In genomic region chr1:39026051-39026946, GRCh38 we compare ENCODE assay signal across 1 cellular context.
TF ChIP-seq lines count a peak whose summit lies in the region.

TSS of gene NDUFS5 (plus strand) at chr1:39026350. CDS start at chr1:39028725, 2,375 bp downstream.

TF ChIP-seq in HepG2, 621 proteins besides CTCF, POLR2A, EP300 and RAD21 (continued from another document and continues in another):
- TF ChIP-seq LRRFIP1 (CRISPR knock-in tag; conservative IDR thresholded peaks at IDR 0.05) (no peak), IRF9 (CRISPR knock-in tag; IDR thresholded peaks at IDR 0.05; ENCODE audit: borderline replicate concordance) (peak; percentile 27; the same call in 1 of the 2 replicates), HOXA3 (CRISPR knock-in tag; IDR thresholded peaks at IDR 0.05) (peak; percentile 99), ZNF24 (IDR thresholded peaks at IDR 0.05) (no peak), ZNF770 (CRISPR knock-in tag; IDR thresholded peaks at IDR 0.05) (peak; percentile 90), ZNF703 (CRISPR knock-in tag; IDR thresholded peaks at IDR 0.05; ENCODE audit: borderline replicate concordance) (no peak), TBX2 (CRISPR knock-in tag; IDR thresholded peaks at IDR 0.05; ENCODE audit: borderline replicate concordance) (peak; percentile 58; the same call in 1 of the 2 replicates), ZNF232 (CRISPR knock-in tag; IDR thresholded peaks at IDR 0.05; ENCODE audit: borderline replicate concordance) (peak; percentile 55; the same call in 1 of the 2 replicates), GABPA (IDR thresholded peaks at IDR 0.05; ENCODE audit: low read depth, low read length) (peak; percentile 53), GABPA (CRISPR knock-in tag; IDR thresholded peaks at IDR 0.05; ENCODE audit: low read depth) (peak; percentile 87), HNF1B (CRISPR knock-in tag; IDR thresholded peaks at IDR 0.05) (peak; percentile 65; the same call in 1 of the 2 replicates), TFAP4 (IDR thresholded peaks at IDR 0.05; ENCODE audit: borderline replicate concordance, low read depth) (peak; percentile 12; the same call in 1 of the 2 replicates), ZNF235 (CRISPR knock-in tag; IDR thresholded peaks at IDR 0.05; ENCODE audit: borderline replicate concordance) (0 out of 2 replicates have a peak, but pooled peaks have one; percentile 80), MTF1 (CRISPR knock-in tag; IDR thresholded peaks at IDR 0.05) (no peak), CREM (IDR thresholded peaks at IDR 0.05) (peak; percentile 91), CREM (CRISPR knock-in tag; IDR thresholded peaks at IDR 0.05) (no peak), ZNF101 (CRISPR knock-in tag; IDR thresholded peaks at IDR 0.05; ENCODE audit: borderline replicate concordance, low read depth) (0 out of 2 replicates have a peak, but pooled peaks have one; percentile 9), ZNF772 (CRISPR knock-in tag; IDR thresholded peaks at IDR 0.05) (peak; percentile 71), ZSCAN9 (CRISPR knock-in tag; IDR thresholded peaks at IDR 0.05; ENCODE audit: borderline replicate concordance) (no peak; the same call in 1 of the 2 replicates), NCOR1 (IDR thresholded peaks at IDR 0.05; ENCODE audit: borderline replicate concordance, low read length) (no peak), NCOA2 (CRISPR knock-in tag; IDR thresholded peaks at IDR 0.05) (peak; percentile 38; the same call in 1 of the 2 replicates), FOXO1 (CRISPR knock-in tag; IDR thresholded peaks at IDR 0.05) (0 out of 2 replicates have a peak, but pooled peaks have one; percentile 37), ZHX2 (IDR thresholded peaks at IDR 0.05; ENCODE audit: low read depth) (peak; percentile 96), ZHX2 (CRISPR knock-in tag; IDR thresholded peaks at IDR 0.05; ENCODE audit: borderline replicate concordance) (peak; percentile 61; the same call in 1 of the 2 replicates), KDM2A (CRISPR knock-in tag; IDR thresholded peaks at IDR 0.05; ENCODE audit: borderline replicate concordance, low read depth) (peak; percentile 70), ZNF263 (CRISPR knock-in tag; IDR thresholded peaks at IDR 0.05) (peak; percentile 27; the same call in 1 of the 2 replicates), THAP9 (CRISPR knock-in tag; IDR thresholded peaks at IDR 0.05; ENCODE audit: borderline replicate concordance) (no peak; the same call in 1 of the 2 replicates), FOXK1 (CRISPR knock-in tag; IDR thresholded peaks at IDR 0.05; ENCODE audit: borderline replicate concordance, low read depth) (0 out of 2 replicates have a peak, but pooled peaks have one; percentile 29), POGK (CRISPR knock-in tag; conservative IDR thresholded peaks at IDR 0.05) (0 out of 2 replicates have a peak, but pooled peaks have one; percentile 33), CC2D1A (CRISPR knock-in tag; IDR thresholded peaks at IDR 0.05) (no peak), SMAD1 (CRISPR knock-in tag; IDR thresholded peaks at IDR 0.05; ENCODE audit: borderline replicate concordance, low read depth) (no peak), SIN3A (IDR thresholded peaks at IDR 0.05; ENCODE audit: borderline replicate concordance, low read depth, low read length) (0 out of 2 replicates have a peak, but pooled peaks have one; percentile 37), ZNF564 (CRISPR knock-in tag; IDR thresholded peaks at IDR 0.05) (peak; percentile 56; the same call in 1 of the 2 replicates), SMYD3 (CRISPR knock-in tag; IDR thresholded peaks at IDR 0.05) (peak; percentile 49; the same call in 1 of the 2 replicates), IRF2 (CRISPR knock-in tag; IDR thresholded peaks at IDR 0.05) (peak; percentile 46)
